Comparison of ENCODE assay signal across 1 cellular context in the genomic region with DNA sequence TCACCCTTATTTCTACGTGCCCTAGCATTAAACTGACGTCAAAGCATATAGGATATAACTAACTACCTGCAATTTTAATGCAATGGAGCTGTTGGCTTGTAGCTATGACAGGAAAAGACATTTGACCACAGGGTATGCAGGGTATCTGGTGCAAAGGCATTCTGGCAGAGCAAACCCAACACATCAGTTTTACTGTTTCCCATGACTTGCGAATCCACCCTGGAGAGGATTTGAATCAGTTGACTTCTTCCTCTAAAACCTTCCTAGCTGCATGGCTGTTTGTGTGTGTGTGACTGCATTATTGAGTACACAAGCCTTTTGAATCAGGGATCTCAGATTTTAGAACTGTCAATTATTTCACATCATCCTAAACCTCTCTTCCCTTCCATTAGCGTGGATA.
TF ChIP-seq lines count a peak whose summit lies in the region.

No MANE protein-coding gene starts in this region.

TF ChIP-seq in IMR-90, 13 proteins besides CTCF, POLR2A, EP300 and RAD21:
- TF ChIP-seq, protein P1, sequence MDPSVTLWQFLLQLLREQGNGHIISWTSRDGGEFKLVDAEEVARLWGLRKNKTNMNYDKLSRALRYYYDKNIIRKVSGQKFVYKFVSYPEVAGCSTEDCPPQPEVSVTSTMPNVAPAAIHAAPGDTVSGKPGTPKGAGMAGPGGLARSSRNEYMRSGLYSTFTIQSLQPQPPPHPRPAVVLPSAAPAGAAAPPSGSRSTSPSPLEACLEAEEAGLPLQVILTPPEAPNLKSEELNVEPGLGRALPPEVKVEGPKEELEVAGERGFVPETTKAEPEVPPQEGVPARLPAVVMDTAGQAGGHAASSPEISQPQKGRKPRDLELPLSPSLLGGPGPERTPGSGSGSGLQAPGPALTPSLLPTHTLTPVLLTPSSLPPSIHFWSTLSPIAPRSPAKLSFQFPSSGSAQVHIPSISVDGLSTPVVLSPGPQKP (IDR thresholded peaks at IDR 0.05; ENCODE audit: borderline replicate concordance, low read depth, low read length): no peak
- no peak for TF ChIP-seq CEBPB (IDR thresholded peaks at IDR 0.05; ENCODE audit: low read depth, low read length)
- TF ChIP-seq RFX5 (IDR thresholded peaks at IDR 0.05; ENCODE audit: low read depth, low read length): no peak
- TF ChIP-seq MAFK (IDR thresholded peaks at IDR 0.05; ENCODE audit: low read depth, low read length): no peak
- TF ChIP-seq NFE2L2 (IDR thresholded peaks at IDR 0.05; ENCODE audit: low read depth, low read length): no peak
- TF ChIP-seq, protein P2, sequence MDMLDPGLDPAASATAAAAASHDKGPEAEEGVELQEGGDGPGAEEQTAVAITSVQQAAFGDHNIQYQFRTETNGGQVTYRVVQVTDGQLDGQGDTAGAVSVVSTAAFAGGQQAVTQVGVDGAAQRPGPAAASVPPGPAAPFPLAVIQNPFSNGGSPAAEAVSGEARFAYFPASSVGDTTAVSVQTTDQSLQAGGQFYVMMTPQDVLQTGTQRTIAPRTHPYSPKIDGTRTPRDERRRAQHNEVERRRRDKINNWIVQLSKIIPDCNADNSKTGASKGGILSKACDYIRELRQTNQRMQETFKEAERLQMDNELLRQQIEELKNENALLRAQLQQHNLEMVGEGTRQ (IDR thresholded peaks at IDR 0.05; ENCODE audit: low read depth, low read length): no peak
- TF ChIP-seq FOS (IDR thresholded peaks at IDR 0.05; ENCODE audit: low read depth, low read length): no peak
- TF ChIP-seq CHD1 (IDR thresholded peaks at IDR 0.05; ENCODE audit: low read depth, low read length): no peak
- TF ChIP-seq SMC3 (IDR thresholded peaks at IDR 0.05; ENCODE audit: low read depth, low read length): no peak
- TF ChIP-seq MAZ (IDR thresholded peaks at IDR 0.05; ENCODE audit: borderline replicate concordance, low read depth, low read length): no peak
- no peak for TF ChIP-seq RCOR1 (IDR thresholded peaks at IDR 0.05; ENCODE audit: insufficient replicate concordance, low read length)
- no peak for TF ChIP-seq BHLHE40 (IDR thresholded peaks at IDR 0.05; ENCODE audit: low read depth, low read length)
- no peak for TF ChIP-seq MXI1 (IDR thresholded peaks at IDR 0.05; ENCODE audit: borderline replicate concordance, low read depth, low read length)
